1 cellular context compared by ENCODE assay signal in the genomic region with DNA sequence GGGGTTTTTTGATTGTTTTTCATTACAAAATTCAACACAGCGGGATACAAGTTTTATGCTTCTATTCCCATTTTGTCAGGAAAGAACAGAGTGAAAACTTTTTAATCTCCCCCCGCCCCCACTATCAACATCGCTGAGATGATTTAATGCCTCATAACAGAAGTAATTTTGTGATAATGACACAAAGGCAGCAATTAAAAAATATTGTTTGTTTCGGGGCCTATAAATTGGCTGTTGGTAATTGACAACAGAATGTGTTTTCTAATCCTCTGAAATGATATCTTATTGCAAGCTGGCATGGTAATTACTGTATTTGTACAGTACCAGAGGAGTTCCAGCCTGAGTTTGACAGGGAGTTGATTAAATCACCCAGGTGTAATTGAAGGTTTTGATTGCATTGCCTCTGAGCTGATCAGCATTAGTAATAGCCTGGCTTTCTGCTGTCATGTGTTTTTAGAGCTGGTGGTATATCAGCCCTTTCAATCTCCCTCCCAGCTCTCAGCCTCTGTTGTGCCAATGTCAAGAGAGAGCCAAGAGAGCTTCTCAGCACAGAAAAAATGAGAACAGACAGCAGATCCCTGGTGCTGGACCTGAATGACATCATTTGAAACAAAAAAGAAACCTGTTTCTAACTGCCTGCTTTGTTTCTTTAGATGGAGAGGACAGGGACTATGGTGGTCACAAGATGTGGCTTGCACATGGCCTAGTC.
TF ChIP-seq lines count a peak whose summit lies in the region.

No MANE protein-coding gene starts in this region.

TF ChIP-seq in HEK293, 187 proteins besides CTCF, POLR2A, EP300 and RAD21 (continued from another document and continues in another):
- TF ChIP-seq ZNF121 (tag by site-specific recombination; IDR thresholded peaks at IDR 0.05), result no peak; the same call in 1 of the 2 replicates
- TF ChIP-seq ZNF549 (tag by site-specific recombination; IDR thresholded peaks at IDR 0.05), result no peak
- TF ChIP-seq, protein P1, sequence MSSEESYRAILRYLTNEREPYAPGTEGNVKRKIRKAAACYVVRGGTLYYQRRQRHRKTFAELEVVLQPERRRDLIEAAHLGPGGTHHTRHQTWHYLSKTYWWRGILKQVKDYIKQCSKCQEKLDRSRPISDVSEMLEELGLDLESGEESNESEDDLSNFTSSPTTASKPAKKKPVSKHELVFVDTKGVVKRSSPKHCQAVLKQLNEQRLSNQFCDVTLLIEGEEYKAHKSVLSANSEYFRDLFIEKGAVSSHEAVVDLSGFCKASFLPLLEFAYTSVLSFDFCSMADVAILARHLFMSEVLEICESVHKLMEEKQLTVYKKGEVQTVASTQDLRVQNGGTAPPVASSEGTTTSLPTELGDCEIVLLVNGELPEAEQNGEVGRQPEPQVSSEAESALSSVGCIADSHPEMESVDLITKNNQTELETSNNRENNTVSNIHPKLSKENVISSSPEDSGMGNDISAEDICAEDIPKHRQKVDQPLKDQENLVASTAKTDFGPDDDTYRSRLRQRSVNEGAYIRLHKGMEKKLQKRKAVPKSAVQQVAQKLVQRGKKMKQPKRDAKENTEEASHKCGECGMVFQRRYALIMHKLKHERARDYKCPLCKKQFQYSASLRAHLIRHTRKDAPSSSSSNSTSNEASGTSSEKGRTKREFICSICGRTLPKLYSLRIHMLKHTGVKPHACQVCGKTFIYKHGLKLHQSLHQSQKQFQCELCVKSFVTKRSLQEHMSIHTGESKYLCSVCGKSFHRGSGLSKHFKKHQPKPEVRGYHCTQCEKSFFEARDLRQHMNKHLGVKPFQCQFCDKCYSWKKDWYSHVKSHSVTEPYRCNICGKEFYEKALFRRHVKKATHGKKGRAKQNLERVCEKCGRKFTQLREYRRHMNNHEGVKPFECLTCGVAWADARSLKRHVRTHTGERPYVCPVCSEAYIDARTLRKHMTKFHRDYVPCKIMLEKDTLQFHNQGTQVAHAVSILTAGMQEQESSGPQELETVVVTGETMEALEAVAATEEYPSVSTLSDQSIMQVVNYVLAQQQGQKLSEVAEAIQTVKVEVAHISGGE (tag by site-specific recombination; conservative IDR thresholded peaks at IDR 0.05; ENCODE audit: low read depth), result no peak
- TF ChIP-seq GLI2 (tag by site-specific recombination; IDR thresholded peaks at IDR 0.05; ENCODE audit: borderline replicate concordance, low read depth), result peak; percentile 75
- no peak for TF ChIP-seq ZNF274 (IDR thresholded peaks at IDR 0.05; ENCODE audit: low read length)
- no peak for TF ChIP-seq ZNF274 (tag by site-specific recombination; IDR thresholded peaks at IDR 0.05; ENCODE audit: borderline replicate concordance)
- no peak for TF ChIP-seq SP3 (tag by site-specific recombination; IDR thresholded peaks at IDR 0.05)
- no peak for TF ChIP-seq HOXA7 (CRISPR knock-in tag; IDR thresholded peaks at IDR 0.05; ENCODE audit: borderline replicate concordance)
- no peak for TF ChIP-seq ZNF175 (tag by site-specific recombination; IDR thresholded peaks at IDR 0.05)
- TF ChIP-seq, protein P2, sequence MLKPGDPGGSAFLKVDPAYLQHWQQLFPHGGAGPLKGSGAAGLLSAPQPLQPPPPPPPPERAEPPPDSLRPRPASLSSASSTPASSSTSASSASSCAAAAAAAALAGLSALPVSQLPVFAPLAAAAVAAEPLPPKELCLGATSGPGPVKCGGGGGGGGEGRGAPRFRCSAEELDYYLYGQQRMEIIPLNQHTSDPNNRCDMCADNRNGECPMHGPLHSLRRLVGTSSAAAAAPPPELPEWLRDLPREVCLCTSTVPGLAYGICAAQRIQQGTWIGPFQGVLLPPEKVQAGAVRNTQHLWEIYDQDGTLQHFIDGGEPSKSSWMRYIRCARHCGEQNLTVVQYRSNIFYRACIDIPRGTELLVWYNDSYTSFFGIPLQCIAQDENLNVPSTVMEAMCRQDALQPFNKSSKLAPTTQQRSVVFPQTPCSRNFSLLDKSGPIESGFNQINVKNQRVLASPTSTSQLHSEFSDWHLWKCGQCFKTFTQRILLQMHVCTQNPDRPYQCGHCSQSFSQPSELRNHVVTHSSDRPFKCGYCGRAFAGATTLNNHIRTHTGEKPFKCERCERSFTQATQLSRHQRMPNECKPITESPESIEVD (tag by site-specific recombination; IDR thresholded peaks at IDR 0.05), result peak; percentile 88
- TF ChIP-seq, protein P3, sequence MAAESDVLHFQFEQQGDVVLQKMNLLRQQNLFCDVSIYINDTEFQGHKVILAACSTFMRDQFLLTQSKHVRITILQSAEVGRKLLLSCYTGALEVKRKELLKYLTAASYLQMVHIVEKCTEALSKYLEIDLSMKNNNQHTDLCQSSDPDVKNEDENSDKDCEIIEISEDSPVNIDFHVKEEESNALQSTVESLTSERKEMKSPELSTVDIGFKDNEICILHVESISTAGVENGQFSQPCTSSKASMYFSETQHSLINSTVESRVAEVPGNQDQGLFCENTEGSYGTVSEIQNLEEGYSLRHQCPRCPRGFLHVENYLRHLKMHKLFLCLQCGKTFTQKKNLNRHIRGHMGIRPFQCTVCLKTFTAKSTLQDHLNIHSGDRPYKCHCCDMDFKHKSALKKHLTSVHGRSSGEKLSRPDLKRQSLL (tag by site-specific recombination; IDR thresholded peaks at IDR 0.05), result no peak
- no peak for TF ChIP-seq ZNF184 (tag by site-specific recombination; IDR thresholded peaks at IDR 0.05)
- no peak for TF ChIP-seq ZNF660 (tag by site-specific recombination; IDR thresholded peaks at IDR 0.05)
- TF ChIP-seq, protein P4, sequence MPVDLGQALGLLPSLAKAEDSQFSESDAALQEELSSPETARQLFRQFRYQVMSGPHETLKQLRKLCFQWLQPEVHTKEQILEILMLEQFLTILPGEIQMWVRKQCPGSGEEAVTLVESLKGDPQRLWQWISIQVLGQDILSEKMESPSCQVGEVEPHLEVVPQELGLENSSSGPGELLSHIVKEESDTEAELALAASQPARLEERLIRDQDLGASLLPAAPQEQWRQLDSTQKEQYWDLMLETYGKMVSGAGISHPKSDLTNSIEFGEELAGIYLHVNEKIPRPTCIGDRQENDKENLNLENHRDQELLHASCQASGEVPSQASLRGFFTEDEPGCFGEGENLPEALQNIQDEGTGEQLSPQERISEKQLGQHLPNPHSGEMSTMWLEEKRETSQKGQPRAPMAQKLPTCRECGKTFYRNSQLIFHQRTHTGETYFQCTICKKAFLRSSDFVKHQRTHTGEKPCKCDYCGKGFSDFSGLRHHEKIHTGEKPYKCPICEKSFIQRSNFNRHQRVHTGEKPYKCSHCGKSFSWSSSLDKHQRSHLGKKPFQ (tag by site-specific recombination; IDR thresholded peaks at IDR 0.05), result peak; percentile 59; the same call in 1 of the 2 replicates
- TF ChIP-seq KLF8 (tag by site-specific recombination; IDR thresholded peaks at IDR 0.05), result peak; percentile 71
- TF ChIP-seq KLF9 (tag by site-specific recombination; IDR thresholded peaks at IDR 0.05; ENCODE audit: low read depth), result 0 out of 2 replicates have a peak, but pooled peaks have one; percentile 24
- TF ChIP-seq BCL11A (tag by site-specific recombination; IDR thresholded peaks at IDR 0.05; ENCODE audit: low read depth), result peak; percentile 70
- TF ChIP-seq TCF7L2 (IDR thresholded peaks at IDR 0.05; ENCODE audit: borderline replicate concordance, low read depth, low read length), result peak; percentile 44; the same call in 1 of the 2 replicates
- TF ChIP-seq ZNF23 (tag by site-specific recombination; IDR thresholded peaks at IDR 0.05; ENCODE audit: borderline replicate concordance), result no peak
- peak; percentile 89 for TF ChIP-seq FEZF1 (tag by site-specific recombination; IDR thresholded peaks at IDR 0.05)
- TF ChIP-seq, protein P5, sequence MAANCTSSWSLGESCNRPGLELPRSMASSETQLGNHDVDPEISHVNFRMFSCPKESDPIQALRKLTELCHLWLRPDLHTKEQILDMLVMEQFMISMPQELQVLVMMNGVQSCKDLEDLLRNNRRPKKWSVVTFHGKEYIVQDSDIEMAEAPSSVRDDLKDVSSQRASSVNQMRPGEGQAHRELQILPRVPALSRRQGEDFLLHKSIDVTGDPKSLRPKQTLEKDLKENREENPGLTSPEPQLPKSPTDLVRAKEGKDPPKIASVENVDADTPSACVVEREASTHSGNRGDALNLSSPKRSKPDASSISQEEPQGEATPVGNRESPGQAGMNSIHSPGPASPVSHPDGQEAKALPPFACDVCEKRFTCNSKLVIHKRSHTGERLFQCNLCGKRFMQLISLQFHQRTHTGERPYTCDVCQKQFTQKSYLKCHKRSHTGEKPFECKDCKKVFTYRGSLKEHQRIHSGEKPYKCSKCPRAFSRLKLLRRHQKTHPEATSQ (tag by site-specific recombination; IDR thresholded peaks at IDR 0.05), result no peak
- peak; percentile 100 for TF ChIP-seq SP7 (tag by site-specific recombination; IDR thresholded peaks at IDR 0.05)
- TF ChIP-seq, protein P6, sequence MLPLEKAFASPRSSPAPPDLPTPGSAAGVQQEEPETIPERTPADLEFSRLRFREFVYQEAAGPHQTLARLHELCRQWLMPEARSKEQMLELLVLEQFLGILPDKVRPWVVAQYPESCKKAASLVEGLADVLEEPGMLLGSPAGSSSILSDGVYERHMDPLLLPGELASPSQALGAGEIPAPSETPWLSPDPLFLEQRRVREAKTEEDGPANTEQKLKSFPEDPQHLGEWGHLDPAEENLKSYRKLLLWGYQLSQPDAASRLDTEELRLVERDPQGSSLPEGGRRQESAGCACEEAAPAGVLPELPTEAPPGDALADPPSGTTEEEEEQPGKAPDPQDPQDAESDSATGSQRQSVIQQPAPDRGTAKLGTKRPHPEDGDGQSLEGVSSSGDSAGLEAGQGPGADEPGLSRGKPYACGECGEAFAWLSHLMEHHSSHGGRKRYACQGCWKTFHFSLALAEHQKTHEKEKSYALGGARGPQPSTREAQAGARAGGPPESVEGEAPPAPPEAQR (tag by site-specific recombination; IDR thresholded peaks at IDR 0.05), result no peak
- peak; percentile 60; the same call in 1 of the 2 replicates for TF ChIP-seq OVOL3 (tag by site-specific recombination; IDR thresholded peaks at IDR 0.05)
- TF ChIP-seq, protein P7, sequence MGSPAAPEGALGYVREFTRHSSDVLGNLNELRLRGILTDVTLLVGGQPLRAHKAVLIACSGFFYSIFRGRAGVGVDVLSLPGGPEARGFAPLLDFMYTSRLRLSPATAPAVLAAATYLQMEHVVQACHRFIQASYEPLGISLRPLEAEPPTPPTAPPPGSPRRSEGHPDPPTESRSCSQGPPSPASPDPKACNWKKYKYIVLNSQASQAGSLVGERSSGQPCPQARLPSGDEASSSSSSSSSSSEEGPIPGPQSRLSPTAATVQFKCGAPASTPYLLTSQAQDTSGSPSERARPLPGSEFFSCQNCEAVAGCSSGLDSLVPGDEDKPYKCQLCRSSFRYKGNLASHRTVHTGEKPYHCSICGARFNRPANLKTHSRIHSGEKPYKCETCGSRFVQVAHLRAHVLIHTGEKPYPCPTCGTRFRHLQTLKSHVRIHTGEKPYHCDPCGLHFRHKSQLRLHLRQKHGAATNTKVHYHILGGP (tag by site-specific recombination; IDR thresholded peaks at IDR 0.05), result peak; percentile 67; the same call in 1 of the 2 replicates
- no peak for TF ChIP-seq ZNF16 (tag by site-specific recombination; IDR thresholded peaks at IDR 0.05; ENCODE audit: low read depth)
- 0 out of 2 replicates have a peak, but pooled peaks have one; percentile 18 for TF ChIP-seq ZNF366 (tag by site-specific recombination; conservative IDR thresholded peaks at IDR 0.05)
- TF ChIP-seq ZBTB17 (tag by site-specific recombination; IDR thresholded peaks at IDR 0.05), result peak; percentile 85
- TF ChIP-seq ZNF341 (tag by site-specific recombination; IDR thresholded peaks at IDR 0.05; ENCODE audit: low read depth), result peak; percentile 26; the same call in 1 of the 2 replicates
- peak; percentile 48; the same call in 1 of the 2 replicates for TF ChIP-seq ZNF391 (tag by site-specific recombination; IDR thresholded peaks at IDR 0.05; ENCODE audit: borderline replicate concordance, low read depth)
- TF ChIP-seq, protein P8, sequence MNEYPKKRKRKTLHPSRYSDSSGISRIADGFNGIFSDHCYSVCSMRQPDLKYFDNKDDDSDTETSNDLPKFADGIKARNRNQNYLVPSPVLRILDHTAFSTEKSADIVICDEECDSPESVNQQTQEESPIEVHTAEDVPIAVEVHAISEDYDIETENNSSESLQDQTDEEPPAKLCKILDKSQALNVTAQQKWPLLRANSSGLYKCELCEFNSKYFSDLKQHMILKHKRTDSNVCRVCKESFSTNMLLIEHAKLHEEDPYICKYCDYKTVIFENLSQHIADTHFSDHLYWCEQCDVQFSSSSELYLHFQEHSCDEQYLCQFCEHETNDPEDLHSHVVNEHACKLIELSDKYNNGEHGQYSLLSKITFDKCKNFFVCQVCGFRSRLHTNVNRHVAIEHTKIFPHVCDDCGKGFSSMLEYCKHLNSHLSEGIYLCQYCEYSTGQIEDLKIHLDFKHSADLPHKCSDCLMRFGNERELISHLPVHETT (tag by site-specific recombination; IDR thresholded peaks at IDR 0.05), result peak; percentile 80
- no peak for TF ChIP-seq YY1 (tag by site-specific recombination; IDR thresholded peaks at IDR 0.05)
- TF ChIP-seq ZNF211 (tag by site-specific recombination; IDR thresholded peaks at IDR 0.05; ENCODE audit: low read depth), result no peak
- TF ChIP-seq ZNF350 (tag by site-specific recombination; IDR thresholded peaks at IDR 0.05), result no peak
- TF ChIP-seq SCRT1 (tag by site-specific recombination; IDR thresholded peaks at IDR 0.05; ENCODE audit: borderline replicate concordance), result no peak
- TF ChIP-seq ZNF776 (tag by site-specific recombination; IDR thresholded peaks at IDR 0.05; ENCODE audit: borderline replicate concordance), result no peak
- TF ChIP-seq GLIS2 (tag by site-specific recombination; IDR thresholded peaks at IDR 0.05), result no peak
- TF ChIP-seq ZNF132 (tag by site-specific recombination; IDR thresholded peaks at IDR 0.05; ENCODE audit: borderline replicate concordance), result no peak
- no peak for TF ChIP-seq ZBTB20 (tag by site-specific recombination; IDR thresholded peaks at IDR 0.05)
- TF ChIP-seq MYNN (tag by site-specific recombination; IDR thresholded peaks at IDR 0.05; ENCODE audit: borderline replicate concordance), result no peak
- TF ChIP-seq ZNF248 (tag by site-specific recombination; IDR thresholded peaks at IDR 0.05), result no peak
- TF ChIP-seq, protein P9, sequence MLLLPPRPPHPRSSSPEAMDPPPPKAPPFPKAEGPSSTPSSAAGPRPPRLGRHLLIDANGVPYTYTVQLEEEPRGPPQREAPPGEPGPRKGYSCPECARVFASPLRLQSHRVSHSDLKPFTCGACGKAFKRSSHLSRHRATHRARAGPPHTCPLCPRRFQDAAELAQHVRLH (tag by site-specific recombination; IDR thresholded peaks at IDR 0.05), result no peak
- no peak for TF ChIP-seq ZNF114 (tag by site-specific recombination; IDR thresholded peaks at IDR 0.05)
- no peak for TF ChIP-seq ZNF626 (tag by site-specific recombination; IDR thresholded peaks at IDR 0.05)
